Comparison of ENCODE assay signal across 9 cellular contexts in the genomic region with DNA sequence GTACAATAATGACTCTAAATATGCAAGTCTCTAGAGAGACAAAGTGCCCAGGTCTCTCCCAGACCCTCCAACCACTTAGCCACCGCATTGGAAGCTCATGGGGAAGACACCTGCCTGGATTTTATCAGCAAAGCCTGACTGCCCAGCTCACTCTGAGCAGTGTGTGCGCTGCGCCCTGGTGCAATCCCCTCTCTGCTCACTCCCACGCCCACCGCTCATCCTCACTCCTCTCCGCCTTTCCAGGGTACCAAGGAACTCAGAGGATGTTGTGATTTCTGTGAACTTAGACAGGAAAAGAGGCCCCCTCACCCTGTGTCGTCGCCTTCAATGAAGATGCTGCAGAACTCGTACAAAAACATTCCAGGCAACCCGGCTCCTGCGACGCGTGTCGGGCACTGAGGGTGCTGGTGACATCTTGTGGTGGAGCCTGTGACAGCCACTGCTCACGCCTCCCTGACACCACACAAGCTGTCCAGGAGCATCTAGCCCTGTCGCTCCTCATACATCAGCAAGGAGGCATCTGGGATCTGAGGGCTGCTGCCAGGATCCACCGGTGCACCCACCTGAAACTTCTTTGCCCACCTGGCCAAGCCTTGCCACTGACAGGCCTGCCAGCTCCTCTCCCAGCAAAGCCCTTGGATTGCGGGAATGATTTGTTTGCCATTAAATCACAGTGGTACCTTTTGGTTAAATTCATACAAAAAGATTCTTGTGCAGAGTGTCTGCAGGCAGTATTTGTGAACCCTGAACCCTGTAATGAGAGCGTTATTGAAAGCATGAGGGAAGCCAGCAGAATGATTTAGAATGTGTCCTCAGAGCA.
DNase-seq lines count a peak whose midpoint lies in the region; ATAC-seq, FAIRE-seq and TF ChIP-seq lines count a peak whose summit lies in the region.
"Had no signal": no experiment of that assay in that cellular context is flagged by ENCODE, and none has a peak within 500 bp of the region (broad histone marks: within the 10 kb centered on the region; RNA-seq: fewer than 3 reads in every experiment).

No MANE protein-coding gene starts in this region.

- no peaks in the 10 kb centered on the region for H3K9me3 ChIP-seq in K562 (replicated peaks; ENCODE audit: control insufficient read depth, insufficient read depth, low read depth, low read length)
- H3K9me3 ChIP-seq in neural cell (ENCODE audit: low read length): no peaks in the 10 kb centered on the region
- H3K9me3 ChIP-seq in psoas muscle: no peaks in the 10 kb centered on the region
- no peaks in the 10 kb centered on the region for H3K9me3 ChIP-seq in CD8-positive, alpha-beta T cell (ENCODE audit: low read length)

- no peaks in the 10 kb centered on the region for H3K9me3 Mint-ChIP-seq in CD8-positive, alpha-beta T cell

- no peak overlapping the region for H3K4me3 Mint-ChIP-seq in CD8-positive, alpha-beta T cell

- H3K9me2 ChIP-seq in neural cell (ENCODE audit: insufficient read depth, low read length): no peaks in the 10 kb centered on the region

- H3K9ac ChIP-seq in K562 (ENCODE audit: insufficient read depth in 1 of 2, low read depth in 2 of 2, low read length in 2 of 2) (no peak overlapping the region), neural cell (ENCODE audit: low read length) (no peak overlapping the region)

- DNase-seq in EL (peak; percentile 8), HuH-7.5 (ENCODE audit: low spot score) (peak; percentile 40), K562 (ENCODE audit: extremely low read depth in 1 of 4, low spot score in 3 of 4) (peak in 2 of 4 experiments; percentile 2 to 9), psoas muscle (no peak), NCI-H128 (lab: John Stamatoyannopoulos, UW; ENCODE audit: unreplicated experiment) (no peak), NCI-H1694 (lab: John Stamatoyannopoulos, UW) (no peak)
- no peak for DNase-seq in CD8-positive, alpha-beta T cell
- DNase-seq: stimulated activated naive CD4-positive, alpha-beta T cell treated with Interleukin-2 at 50 U/mL for 16 hours had no signal

- no peak overlapping the region for H3K4me3 ChIP-seq in K562
- H3K4me3 ChIP-seq in neural cell (ENCODE audit: low read length): no peak overlapping the region
- no peak overlapping the region for H3K4me3 ChIP-seq in psoas muscle
- no peak overlapping the region for H3K4me3 ChIP-seq in CD8-positive, alpha-beta T cell (ENCODE audit: low read depth, low read length)

- H2AFZ ChIP-seq in K562 (ENCODE audit: low read depth, low read length) (no peak overlapping the region), neural cell (ENCODE audit: low read depth, low read length) (no peak overlapping the region)

- in situ Hi-C loops in K562 (cut with MboI): no loop called here

- H3K27me3 ChIP-seq in K562 (ENCODE audit: control insufficient read depth in 2 of 2, insufficient read depth in 2 of 2, low read length in 2 of 2): no peaks in the 10 kb centered on the region; a peak in 1 of 5 replicates
- no peaks in the 10 kb centered on the region for H3K27me3 ChIP-seq in neural cell (ENCODE audit: insufficient read depth, low read depth, low read length)
- no peaks in the 10 kb centered on the region for H3K27me3 ChIP-seq in psoas muscle (ENCODE audit: insufficient read depth in 3 of 3, low read length in 2 of 3)
- H3K27me3 ChIP-seq in CD8-positive, alpha-beta T cell (ENCODE audit: insufficient read depth, low read length): no peaks in the 10 kb centered on the region

- intact Hi-C loops in K562 (cut with micrococcal nuclease): no loop called here
- intact Hi-C loops in psoas muscle (cut with DNase I): no loop called here
- intact Hi-C loops in CD8-positive, alpha-beta T cell (cut with DNase I, micrococcal nuclease): no loop called here

- no peak for FAIRE-seq in K562 (lab: Jason Lieb, UNC)

- no TSS peak for BruUV-seq in K562 (replicated peaks; lab: Mats Ljungman, UMichigan)

- TF ChIP-seq EP300 in K562 (IDR thresholded peaks at IDR 0.05; ENCODE audit: low read length): no peak
- TF ChIP-seq EP300 in neural cell (conservative IDR thresholded peaks at IDR 0.05; ENCODE audit: poor library complexity, severe bottlenecking): no peak

- TF ChIP-seq RAD21 in K562 (CRISPR knock-in tag; conservative IDR thresholded peaks at IDR 0.05 in 1 of 2, IDR thresholded peaks at IDR 0.05 in 1 of 2) (no peak), neural cell (conservative IDR thresholded peaks at IDR 0.05) (peak; percentile 77)

- no peak overlapping the region for H3K27ac Mint-ChIP-seq in CD8-positive, alpha-beta T cell

- POLR2A ChIA-PET in K562 (lab: Yijun Ruan, JAX): interaction anchor here (0.6 kb wide), 1 partner anchor 17 kb away, joined by 3 read pairs; no protein-coding TSS in a partner anchor
- POLR2A ChIA-PET in CD8-positive, alpha-beta T cell (lab: Charles Lee): no interaction called here

- no peak for TF ChIP-seq POLR2A in K562 (conservative IDR thresholded peaks at IDR 0.05)

- no peak overlapping the region for H3K27ac ChIP-seq in K562 (ENCODE audit: extremely low read depth, low read depth, low read length)
- H3K27ac ChIP-seq in neural cell (ENCODE audit: low read length): no peak overlapping the region
- no peak overlapping the region for H3K27ac ChIP-seq in psoas muscle
- no peak overlapping the region for H3K27ac ChIP-seq in CD8-positive, alpha-beta T cell (ENCODE audit: low read depth, low read length)

- H3F3A ChIP-seq in neural cell (ENCODE audit: insufficient read depth, low read length, poor library complexity, severe bottlenecking): no peaks in the 10 kb centered on the region

- H3K36me3 ChIP-seq in K562 (ENCODE audit: control insufficient read depth, insufficient read depth, low read length) (no peaks in the 10 kb centered on the region), neural cell (ENCODE audit: insufficient read depth, low read length) (no peaks in the 10 kb centered on the region), psoas muscle (ENCODE audit: insufficient read depth in 1 of 2, low read depth in 1 of 2) (no peaks in the 10 kb centered on the region)
- no peaks in the 10 kb centered on the region for H3K36me3 ChIP-seq in CD8-positive, alpha-beta T cell (ENCODE audit: insufficient read depth, low read length)

- H3K4me1 ChIP-seq in K562 (replicated peaks in 1 of 2; ENCODE audit: control insufficient read depth in 2 of 2, insufficient read depth in 2 of 2, low read length in 2 of 2): no peaks in the 10 kb centered on the region; a peak in 1 of 5 replicates
- H3K4me1 ChIP-seq in psoas muscle: no peaks in the 10 kb centered on the region
- H3K4me1 ChIP-seq in CD8-positive, alpha-beta T cell (ENCODE audit: insufficient read depth, low read length): no peaks in the 10 kb centered on the region

- H3K9me1 ChIP-seq in K562 (ENCODE audit: control insufficient read depth, insufficient read depth, low read length): no peaks in the 10 kb centered on the region

- H3K79me2 ChIP-seq in K562 (ENCODE audit: control insufficient read depth, insufficient read depth, low read length) (no peaks in the 10 kb centered on the region), neural cell (replicated peaks; ENCODE audit: insufficient read depth, low read length) (no peaks in the 10 kb centered on the region)

- ATAC-seq in K562 (peak; percentile 70), psoas muscle (no peak)
- no peak for ATAC-seq in CD8-positive, alpha-beta T cell

- H3K36me3 Mint-ChIP-seq in CD8-positive, alpha-beta T cell: no peaks in the 10 kb centered on the region

- no peaks in the 10 kb centered on the region for H3K4me1 Mint-ChIP-seq in CD8-positive, alpha-beta T cell (ENCODE audit: low read depth)

- H3K4me2 ChIP-seq in K562 (ENCODE audit: insufficient read depth, low read length) (no peak overlapping the region), neural cell (ENCODE audit: low read length) (no peak overlapping the region)

- TF ChIP-seq CTCF in K562 (IDR thresholded peaks at IDR 0.05 in 2 of 3, conservative IDR thresholded peaks at IDR 0.05 in 1 of 3; ENCODE audit: insufficient read depth in 2 of 3, low read depth in 1 of 3, low read length in 3 of 3) (peak in 2 of 3 experiments; percentile 19 to 41; a peak in 1 of 6 replicates), neural cell (IDR thresholded peaks at IDR 0.05; ENCODE audit: poor library complexity, severe bottlenecking) (peak; percentile 72), psoas muscle (IDR thresholded peaks at IDR 0.05) (no peak)
- no peak for TF ChIP-seq CTCF in CD8-positive, alpha-beta T cell (IDR thresholded peaks at IDR 0.05)

- CTCF ChIA-PET in K562 (lab: Yijun Ruan, JAX; ENCODE audit: low intra/inter-chr PET ratio): no interaction called here
- CTCF ChIA-PET in CD8-positive, alpha-beta T cell (lab: Charles Lee): no interaction called here

- 3% methylated on average over 17 of the region's 19 CpGs for WGBS in K562 (ENCODE audit: insufficient coverage, low coverage, missing lambda C conversion rate)
- WGBS in psoas muscle, 3 donors: 39 to 42% (median 41%) methylated on average over 19 of the region's 19 CpGs

- peaks cover 10% of the 10 kb centered on the region for H3K27me3 Mint-ChIP-seq in CD8-positive, alpha-beta T cell (ENCODE audit: low read depth)

- H4K20me1 ChIP-seq in K562 (replicated peaks; ENCODE audit: control insufficient read depth, insufficient read depth, low read length) (no peaks in the 10 kb centered on the region), neural cell (ENCODE audit: insufficient read depth) (no peaks in the 10 kb centered on the region)

TF ChIP-seq in K562, 482 proteins besides CTCF, POLR2A, EP300 and RAD21 (continues in another document):
- TF ChIP-seq, protein P1, sequence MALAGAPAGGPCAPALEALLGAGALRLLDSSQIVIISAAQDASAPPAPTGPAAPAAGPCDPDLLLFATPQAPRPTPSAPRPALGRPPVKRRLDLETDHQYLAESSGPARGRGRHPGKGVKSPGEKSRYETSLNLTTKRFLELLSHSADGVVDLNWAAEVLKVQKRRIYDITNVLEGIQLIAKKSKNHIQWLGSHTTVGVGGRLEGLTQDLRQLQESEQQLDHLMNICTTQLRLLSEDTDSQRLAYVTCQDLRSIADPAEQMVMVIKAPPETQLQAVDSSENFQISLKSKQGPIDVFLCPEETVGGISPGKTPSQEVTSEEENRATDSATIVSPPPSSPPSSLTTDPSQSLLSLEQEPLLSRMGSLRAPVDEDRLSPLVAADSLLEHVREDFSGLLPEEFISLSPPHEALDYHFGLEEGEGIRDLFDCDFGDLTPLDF (CRISPR knock-in tag; IDR thresholded peaks at IDR 0.05): no peak
- TF ChIP-seq JUNB (CRISPR knock-in tag; conservative IDR thresholded peaks at IDR 0.05): no peak
- no peak for TF ChIP-seq ZNF766 (CRISPR knock-in tag; conservative IDR thresholded peaks at IDR 0.05)

TF ChIP-seq in neural cell, 6 proteins besides CTCF, POLR2A, EP300 and RAD21 (continues in another document):
- TF ChIP-seq TAF1 (IDR thresholded peaks at IDR 0.05; ENCODE audit: low read depth) (no peak), SMC3 (conservative IDR thresholded peaks at IDR 0.05; ENCODE audit: poor library complexity) (peak; percentile 77)

Comparison
In these comparisons a context has a peak if more than half of its experiments do, and no peak if none do; other contexts are left out.
1. DNase-seq: peak in EL (single experiment) and HuH-7.5 (single experiment); none in psoas muscle (0 of 2), CD8-positive, alpha-beta T cell (0 of 7), NCI-H128 (single experiment) and NCI-H1694 (single experiment).
2. CTCF ChIP-seq: peak in K562 (2 of 3) and neural cell (single experiment); none in psoas muscle (single experiment) and CD8-positive, alpha-beta T cell (single experiment).